ENCODE assay signal across 28 cellular contexts in genomic region chr1:242059976-242060375, GRCh38.
DNase-seq lines count a peak whose midpoint lies in the region; ATAC-seq, FAIRE-seq and TF ChIP-seq lines count a peak whose summit lies in the region.
"Had no signal": no experiment of that assay in that cellular context is flagged by ENCODE, and none has a peak within 500 bp of the region (broad histone marks: within the 10 kb centered on the region; RNA-seq: fewer than 3 reads in every experiment).

No MANE protein-coding gene starts in this region.

- no peak overlapping the region for H4K5ac ChIP-seq in H1 (ENCODE audit: insufficient read length, low read depth, low read length)

- H3K79me1 ChIP-seq in H1 (ENCODE audit: low read depth, low read length) = no peaks in the 10 kb centered on the region

- no peak overlapping the region for H3K4ac ChIP-seq in H1 (replicated peaks; ENCODE audit: insufficient read length, low read depth, low read length)

- TF ChIP-seq CTCF in H1 (IDR thresholded peaks at IDR 0.05; ENCODE audit: control extremely low read depth in 1 of 3, insufficient read depth in 1 of 3, low read depth in 1 of 3, low read length in 3 of 3) = no peak

- H3K56ac ChIP-seq in H1 (replicated peaks; ENCODE audit: insufficient read length, low read depth, low read length) = no peak overlapping the region

- no peak overlapping the region for H2BK12ac ChIP-seq in H1 (ENCODE audit: low read depth, low read length)

- no peak overlapping the region for H2BK120ac ChIP-seq in H1 (replicated peaks; ENCODE audit: low read depth, low read length)

- no peak overlapping the region for H3K9ac ChIP-seq in H1 (replicated peaks in 1 of 4; ENCODE audit: extremely low read depth in 1 of 4, low read depth in 3 of 4, low read length in 3 of 4)
- H3K9ac ChIP-seq: BLaER1 had no signal

- POLR2A ChIA-PET in H1 (lab: Charles Lee; ENCODE audit: partially characterized antibody) = no interaction called here

- H4K20me1 ChIP-seq in H1 (replicated peaks in 1 of 2; ENCODE audit: control insufficient read depth in 1 of 2, insufficient read depth in 2 of 2, low read length in 2 of 2) = no peaks in the 10 kb centered on the region
- H4K20me1 ChIP-seq: BLaER1 had no signal

- no peak overlapping the region for H3K23ac ChIP-seq in H1 (ENCODE audit: insufficient read length)

- H3K9me3 Mint-ChIP-seq in effector memory CD8-positive, alpha-beta T cell = no peaks in the 10 kb centered on the region

- H3K4me1 Mint-ChIP-seq in effector memory CD8-positive, alpha-beta T cell (ENCODE audit: low read depth in 2 of 2) = no peaks in the 10 kb centered on the region
- H3K4me1 Mint-ChIP-seq: CD14-positive monocyte; CD4-positive, alpha-beta memory T cell; CD4-positive, CD25-positive, alpha-beta regulatory T cell; CD8-positive, alpha-beta memory T cell had no signal

- intact Hi-C loops in posterior vena cava (cut with DNase I) = no loop called here

- H3K4me1 ChIP-seq in H1 (replicated peaks in 1 of 4; ENCODE audit: control insufficient read depth in 3 of 4, insufficient read depth in 4 of 4, low read length in 3 of 4) = peaks cover 0 to 2% (median 0%) of the 10 kb centered on the region in 4 experiments; a peak in 1 of 7 replicates
- H3K4me1 ChIP-seq: BE2C had no signal

- CTCF ChIA-PET in H1 (lab: Charles Lee; ENCODE audit: partially characterized antibody) = interaction anchor here (0.8 kb wide), 1 partner anchor 55 kb away, joined by 3 read pairs; no protein-coding TSS in a partner anchor

- no peak overlapping the region for H3K4me3 Mint-ChIP-seq in effector memory CD8-positive, alpha-beta T cell
- H3K4me3 Mint-ChIP-seq: CD14-positive monocyte; CD4-positive, alpha-beta memory T cell; CD4-positive, CD25-positive, alpha-beta regulatory T cell; CD8-positive, alpha-beta memory T cell had no signal

- no peaks in the 10 kb centered on the region for H3K36me3 ChIP-seq in H1 (ENCODE audit: control insufficient read depth in 2 of 4, insufficient read depth in 4 of 4, low read length in 3 of 4)
- H3K36me3 ChIP-seq: BE2C, BLaER1 had no signal

- no peak for DNase-seq in H1 (ENCODE audit: low read depth in 1 of 2, low spot score in 2 of 2)
- DNase-seq in middle frontal gyrus (ENCODE audit: extremely low spot score, low spot score) = peak; percentile 4
- DNase-seq in posterior vena cava (ENCODE audit: low spot score) = peak; percentile 58
- DNase-seq in T1000 (lab: John Stamatoyannopoulos, UW) = no peak
- DNase-seq in effector memory CD8-positive, alpha-beta T cell = no peak
- no peak for DNase-seq in NCI-H1694 treated with DMSO at 0.1 percent for 48 hours (lab: John Stamatoyannopoulos, UW)
- no peak for DNase-seq in NCI-H82 (lab: John Stamatoyannopoulos, UW)
- DNase-seq: 8988T; ACHN; BE2C; C1 segment of cervical spinal cord; CD4-positive, alpha-beta memory T cell; CD4-positive, CD25-positive, alpha-beta regulatory T cell; CD8-positive, alpha-beta memory T cell; COR-L47; DMS 273 treated with DMSO at 0.1 percent for 48 hours; DMS153; DMS53; DMS79; DND-41; EL; GDM1 had no signal

- H3K9me3 ChIP-seq in H1 (ENCODE audit: insufficient read depth in 2 of 2, low read depth in 1 of 2, low read length in 1 of 2) = no peaks in the 10 kb centered on the region; a peak in 1 of 4 replicates
- H3K9me3 ChIP-seq: BE2C, BLaER1 had no signal

- H3K27me3 Mint-ChIP-seq in effector memory CD8-positive, alpha-beta T cell = peaks cover 0 to 9% of the 10 kb centered on the region in 2 donors
- H3K27me3 Mint-ChIP-seq: CD4-positive, alpha-beta memory T cell; CD4-positive, CD25-positive, alpha-beta regulatory T cell had no signal

- no peak overlapping the region for H3K27ac Mint-ChIP-seq in effector memory CD8-positive, alpha-beta T cell
- H3K27ac Mint-ChIP-seq: CD4-positive, alpha-beta memory T cell; CD4-positive, CD25-positive, alpha-beta regulatory T cell; CD8-positive, alpha-beta memory T cell had no signal

- H3K27me3 ChIP-seq in H1 (replicated peaks in 1 of 4; ENCODE audit: control insufficient read depth in 3 of 4, extremely low read depth in 1 of 4, insufficient read depth in 3 of 4, low read length in 3 of 4) = no peaks in the 10 kb centered on the region; a peak in 1 of 7 replicates
- H3K27me3 ChIP-seq: BE2C, BLaER1 had no signal

- no peak overlapping the region for H2AK5ac ChIP-seq in H1 (ENCODE audit: low read depth, low read length)

- H3K18ac ChIP-seq in H1 (ENCODE audit: extremely low read depth, low read length) = no peak overlapping the region

- no peak overlapping the region for H2BK20ac ChIP-seq in H1 (ENCODE audit: low read length)

- H3K36me3 Mint-ChIP-seq in effector memory CD8-positive, alpha-beta T cell (ENCODE audit: insufficient read depth) = no peaks in the 10 kb centered on the region
- H3K36me3 Mint-ChIP-seq: CD14-positive monocyte; CD4-positive, alpha-beta memory T cell; CD4-positive, CD25-positive, alpha-beta regulatory T cell had no signal

- no peak overlapping the region for H2BK5ac ChIP-seq in H1 (ENCODE audit: low read depth, low read length)

- WGBS in H1 (ENCODE audit: extremely low coverage in 1 of 2, insufficient coverage in 1 of 2, insufficient read length in 1 of 2, insufficient replicate concordance in 2 of 2, low coverage in 1 of 2, low lambda C conversion rate in 2 of 2, missing lambda C conversion rate in 1 of 2), 2 experiments = 88% methylated on average over 11 of the region's 11 CpGs; no CpG with 5 or more reads in 1 of the 2 experiments

- no peak for TF ChIP-seq POLR2A in H1 (IDR thresholded peaks at IDR 0.05; ENCODE audit: control extremely low read depth in 1 of 2, low read depth in 2 of 2, low read length in 2 of 2)

- H3K4me2 ChIP-seq in H1 (ENCODE audit: insufficient read depth in 1 of 2, low read depth in 2 of 2, low read length in 2 of 2) = no peak overlapping the region
- H3K4me2 ChIP-seq: BLaER1 had no signal

- no peak for ATAC-seq in effector memory CD8-positive, alpha-beta T cell (replicated peaks)
- ATAC-seq: GM12878 had no signal

- TF ChIP-seq RAD21 in H1 (IDR thresholded peaks at IDR 0.05 in 1 of 2, conservative IDR thresholded peaks at IDR 0.05 in 1 of 2; ENCODE audit: low read depth in 2 of 2, low read length in 2 of 2) = no peak

- H4K91ac ChIP-seq in H1 (replicated peaks; ENCODE audit: insufficient read length, low read length) = no peak overlapping the region

- H3K23me2 ChIP-seq in H1 (ENCODE audit: low read depth, low read length) = no peaks in the 10 kb centered on the region

- no peak overlapping the region for H3K4me3 ChIP-seq in H1 (ENCODE audit: extremely low read depth in 1 of 4, insufficient read depth in 2 of 4, low read depth in 3 of 4, low read length in 4 of 4)
- H3K4me3 ChIP-seq: BLaER1, GM12878 had no signal

- no peak overlapping the region for H2AFZ ChIP-seq in H1 (ENCODE audit: low read length)

- H3K14ac ChIP-seq in H1 (ENCODE audit: insufficient read length) = no peak overlapping the region

- H3K27ac ChIP-seq in H1 (ENCODE audit: low read depth, low read length) = no peak overlapping the region
- H3K27ac ChIP-seq: BLaER1 had no signal

- no peak overlapping the region for H4K8ac ChIP-seq in H1 (ENCODE audit: extremely low read depth, insufficient read depth, low read length)

- no peak for TF ChIP-seq EP300 in H1 (IDR thresholded peaks at IDR 0.05; ENCODE audit: borderline replicate concordance in 1 of 2, low read depth in 2 of 2, low read length in 2 of 2)

- H2BK15ac ChIP-seq in H1 (ENCODE audit: low read length) = 0 out of 2 replicates have a peak overlapping the region, but pooled peaks have one; percentile 53

- H3K79me2 ChIP-seq in H1 (ENCODE audit: control insufficient read depth in 1 of 2, insufficient read depth in 2 of 2, low read length in 2 of 2) = no peaks in the 10 kb centered on the region

- FAIRE-seq in H1 (lab: Jason Lieb, UNC) = no peak
- FAIRE-seq: A204.1, GM12878, GM12892, GM18507 had no signal

TF ChIP-seq in H1, 55 proteins besides CTCF, POLR2A, EP300 and RAD21:
- TF ChIP-seq POLR2AphosphoS5 (IDR thresholded peaks at IDR 0.05; ENCODE audit: low read depth, low read length) (no peak), BACH1 (IDR thresholded peaks at IDR 0.05; ENCODE audit: low read length) (no peak), RXRA (IDR thresholded peaks at IDR 0.05; ENCODE audit: insufficient read depth, low read depth, low read length) (no peak), KDM5A (IDR thresholded peaks at IDR 0.05; ENCODE audit: low read length) (no peak), EGR1 (IDR thresholded peaks at IDR 0.05; ENCODE audit: borderline replicate concordance, low read depth, low read length) (no peak), TBP (IDR thresholded peaks at IDR 0.05; ENCODE audit: low read depth, low read length) (no peak), GTF2F1 (IDR thresholded peaks at IDR 0.05; ENCODE audit: borderline replicate concordance, low read depth, low read length) (no peak), CBX8 (IDR thresholded peaks at IDR 0.05; ENCODE audit: borderline replicate concordance, low read depth, low read length) (no peak), SAP30 (IDR thresholded peaks at IDR 0.05; ENCODE audit: insufficient read depth, insufficient replicate concordance, low read length) (no peak), PHF8 (conservative IDR thresholded peaks at IDR 0.05; ENCODE audit: low read depth, low read length) (no peak), JUND (IDR thresholded peaks at IDR 0.05; ENCODE audit: low read length) (no peak), FOSL1 (IDR thresholded peaks at IDR 0.05; ENCODE audit: insufficient read depth, low read depth, low read length) (no peak), SUZ12 (IDR thresholded peaks at IDR 0.05; ENCODE audit: low read length) (no peak), E2F6 (IDR thresholded peaks at IDR 0.05) (no peak), BRCA1 (IDR thresholded peaks at IDR 0.05; ENCODE audit: low read depth, low read length) (no peak), CTBP2 (IDR thresholded peaks at IDR 0.05; ENCODE audit: borderline replicate concordance, insufficient read depth, insufficient read length, low read length) (no peak), GABPA (IDR thresholded peaks at IDR 0.05; ENCODE audit: borderline replicate concordance, insufficient read depth, low read length) (no peak), SP1 (IDR thresholded peaks at IDR 0.05; ENCODE audit: low read depth, low read length) (no peak)

Comparison
In these comparisons a context has a peak if more than half of its experiments do, and no peak if none do; other contexts are left out.
1. DNase-seq: peak in middle frontal gyrus (single experiment) and posterior vena cava (single experiment); none in H1 (0 of 2), T1000 (single experiment), effector memory CD8-positive, alpha-beta T cell (0 of 3), NCI-H1694 treated with DMSO at 0.1 percent for 48 hours (single experiment) and NCI-H82 (single experiment).